11 cellular contexts compared by ENCODE assay signal in the genomic region with DNA sequence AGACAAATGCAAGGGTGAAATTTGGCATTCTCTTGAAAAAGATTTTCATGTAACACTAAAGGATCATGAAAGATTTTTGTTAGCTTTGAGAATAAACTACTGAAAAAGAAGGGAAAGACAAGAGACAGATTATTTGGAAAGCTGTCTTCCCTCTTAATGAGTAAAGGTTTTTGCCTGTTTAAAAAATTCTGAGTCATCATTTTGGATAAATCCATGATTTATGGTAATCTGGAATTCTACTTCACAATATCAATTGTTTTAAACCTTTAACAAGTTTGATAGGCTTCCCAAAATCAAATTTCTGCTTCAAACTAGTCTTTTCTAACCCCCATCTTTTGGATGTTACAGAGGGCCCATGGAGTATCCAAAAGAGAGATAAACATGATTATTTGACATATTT.
"Had no signal": no experiment of that assay in that cellular context is flagged by ENCODE, and none has a peak within 500 bp of the region (broad histone marks: within the 10 kb centered on the region; RNA-seq: fewer than 3 reads in every experiment).

No MANE protein-coding gene starts in this region.

- FAIRE-seq: H1, H54 had no signal

- H3K27ac ChIP-seq: GM23248 had no signal

- ATAC-seq: GM23338, HCT116 had no signal

- H3K9me3 ChIP-seq: HAP-1 had no signal

- H3K4me3 ChIP-seq: GM23248, GM23338, HAP-1 had no signal

- DNase-seq: GM23248, GOT3, H7, H9, HCEC 1CT, HFFc6 had no signal

- H2AFZ ChIP-seq: GM23248, GM23338 had no signal

- H3K36me3 ChIP-seq: HAP-1 had no signal

- H3K4me1 ChIP-seq: HAP-1 had no signal

- H3K4me2 ChIP-seq: GM23338 had no signal

- H3K9ac ChIP-seq: GM23248 had no signal
